12 cellular contexts compared by ENCODE assay signal in the genomic region with DNA sequence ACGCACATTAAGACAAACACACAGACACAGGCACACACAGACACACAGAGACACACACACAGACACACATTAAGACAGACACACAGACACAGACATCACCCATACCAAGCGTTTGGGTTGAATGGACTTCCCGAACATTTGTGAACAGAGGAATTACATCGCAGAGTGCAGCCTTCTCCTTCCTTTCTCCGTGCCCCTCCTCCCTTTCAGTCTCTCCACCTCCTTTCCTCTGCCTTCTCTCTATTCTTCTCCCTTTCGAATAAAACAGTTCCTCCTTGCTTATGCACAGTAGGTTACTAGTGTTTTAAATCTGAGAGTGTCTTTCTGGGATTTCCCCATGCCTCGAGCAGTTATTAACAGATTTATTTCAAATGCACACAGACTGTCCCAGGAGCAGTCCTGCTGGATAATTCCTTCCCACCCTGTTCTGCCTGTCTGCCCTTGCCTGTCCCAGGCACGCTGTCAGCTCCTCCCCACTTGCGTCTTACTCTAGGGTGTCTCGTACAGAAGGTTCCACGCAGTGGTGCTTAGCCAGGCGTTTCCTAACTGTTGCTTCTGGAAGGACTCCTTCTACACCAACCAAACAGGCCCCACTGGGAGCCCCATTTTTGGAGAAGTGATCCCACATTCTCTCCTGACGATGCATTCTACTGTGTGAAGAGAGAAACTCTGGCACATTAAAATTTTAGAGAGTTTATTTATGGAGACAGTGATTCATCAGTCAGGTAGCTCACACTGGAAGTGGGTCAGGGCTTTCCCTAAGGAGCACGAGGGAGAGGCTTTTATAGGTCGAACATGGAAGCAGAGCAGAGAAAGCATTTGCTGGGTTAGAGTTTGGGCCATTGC.
DNase-seq lines count a peak whose midpoint lies in the region; ATAC-seq and TF ChIP-seq lines count a peak whose summit lies in the region.
"Had no signal": no experiment of that assay in that cellular context is flagged by ENCODE, and none has a peak within 500 bp of the region (broad histone marks: within the 10 kb centered on the region; RNA-seq: fewer than 3 reads in every experiment).

No MANE protein-coding gene starts in this region.

- H3K9me3 ChIP-seq in Karpas-422 (ENCODE audit: low read length) (no peaks in the 10 kb centered on the region), lower lobe of right lung (no peaks in the 10 kb centered on the region), tibial artery (no peaks in the 10 kb centered on the region)

- DNase-seq in Karpas-422 (peak; percentile 9), coronary artery (ENCODE audit: low spot score) (peak; percentile 92), lower lobe of right lung (no peak), tibial artery (peak; percentile 86 to 93), RKO (ENCODE audit: low spot score) (no peak), immature natural killer cell (no peak)
- DNase-seq: activated CD8-positive, alpha-beta memory T cell treated with anti-CD3 and anti-CD28 coated beads, Interleukin-2, amount 50 U/mL, for 48 hours; cerebellar nuclear complex; NCI-H2171; SW 1271 had no signal

- no peak overlapping the region for H3K27ac Mint-ChIP-seq in immature natural killer cell

- no peaks in the 10 kb centered on the region for H3K36me3 ChIP-seq in Karpas-422 (ENCODE audit: insufficient read depth, low read length)
- no peaks in the 10 kb centered on the region for H3K36me3 ChIP-seq in lower lobe of right lung
- no peaks in the 10 kb centered on the region for H3K36me3 ChIP-seq in tibial artery

- no peaks in the 10 kb centered on the region for H3K9me3 Mint-ChIP-seq in immature natural killer cell

- no peak overlapping the region for H3K4me3 Mint-ChIP-seq in immature natural killer cell

- intact Hi-C loops in lower lobe of right lung (cut with DNase I) (no loop called here), tibial artery (cut with DNase I; ENCODE audit: low total_unique reads) (loop anchor here (10.0 kb wide), 1 partner anchor 329 kb away; the partner anchor contains the start of genes HDDC3 and UNC45A)

- peak; percentile 21 to 56 for ATAC-seq in lower lobe of right lung
- no peak for ATAC-seq in GM18519 (IDR thresholded peaks at IDR 0.05; ENCODE audit: low FRiP score, unreplicated experiment)
- no peak for ATAC-seq in HG03045 (IDR thresholded peaks at IDR 0.05; ENCODE audit: unreplicated experiment)

- H3K4me1 Mint-ChIP-seq in immature natural killer cell: no peaks in the 10 kb centered on the region

- no peak for TF ChIP-seq CTCF in coronary artery (IDR thresholded peaks at IDR 0.05)
- no peak for TF ChIP-seq CTCF in lower lobe of right lung (IDR thresholded peaks at IDR 0.05)
- TF ChIP-seq CTCF in tibial artery (IDR thresholded peaks at IDR 0.05): no peak

- no peaks in the 10 kb centered on the region for H3K79me2 ChIP-seq in Karpas-422 (ENCODE audit: low read length)

- H3K4me3 ChIP-seq in Karpas-422 (ENCODE audit: low read length): no peak overlapping the region
- H3K4me3 ChIP-seq in coronary artery: peak overlapping the region; percentile 61
- H3K4me3 ChIP-seq in lower lobe of right lung: no peak overlapping the region
- peak overlapping the region; percentile 31 to 43 for H3K4me3 ChIP-seq in tibial artery

- H3K27me3 Mint-ChIP-seq in immature natural killer cell (ENCODE audit: low read depth in 3 of 3): peaks cover 0 to 11% (median 0%) of the 10 kb centered on the region in 3 donors

- H3K27me3 ChIP-seq in Karpas-422 (ENCODE audit: low read length) (no peaks in the 10 kb centered on the region), lower lobe of right lung (ENCODE audit: low read depth) (peaks cover 3% of the 10 kb centered on the region), tibial artery (peaks cover 0 to 2% of the 10 kb centered on the region in 2 donors)

- no peaks in the 10 kb centered on the region for H4K20me1 ChIP-seq in Karpas-422 (ENCODE audit: insufficient read depth, low read depth, low read length)

- H3K27ac ChIP-seq in Karpas-422 (ENCODE audit: low read length) (no peak overlapping the region), coronary artery (peak overlapping the region; percentile 55 to 82), lower lobe of right lung (no peak overlapping the region), tibial artery (peak overlapping the region; percentile 64 to 78)

- no peak overlapping the region for H2AFZ ChIP-seq in Karpas-422 (ENCODE audit: low read length)

- H3K36me3 Mint-ChIP-seq in immature natural killer cell: no peaks in the 10 kb centered on the region

- no peaks in the 10 kb centered on the region for H3K9me2 ChIP-seq in Karpas-422 (replicated peaks; ENCODE audit: insufficient read depth, low read length)

- H3K9ac ChIP-seq in Karpas-422 (ENCODE audit: low read length): no peak overlapping the region

- H3K4me1 ChIP-seq in Karpas-422 (ENCODE audit: low read length) (no peaks in the 10 kb centered on the region), lower lobe of right lung (peaks cover 7% of the 10 kb centered on the region), tibial artery (peaks cover 0 to 20% (median 6%) of the 10 kb centered on the region in 4 donors)

- no peak overlapping the region for H3K4me2 ChIP-seq in Karpas-422 (ENCODE audit: low read depth, low read length, poor library complexity, severe bottlenecking)

Comparison
In these comparisons a context has a peak if more than half of its experiments do, and no peak if none do; other contexts are left out.
1. DNase-seq: peak in Karpas-422 (single experiment), coronary artery (single experiment) and tibial artery (2 of 2); none in lower lobe of right lung (single experiment), RKO (single experiment) and immature natural killer cell (0 of 3).
2. H3K27ac ChIP-seq: peak in coronary artery (2 of 2) and tibial artery (2 of 2); none in Karpas-422 (single experiment) and lower lobe of right lung (single experiment).
3. H3K4me3 ChIP-seq: peak in coronary artery (single experiment) and tibial artery (2 of 2); none in Karpas-422 (single experiment) and lower lobe of right lung (single experiment).
4. ATAC-seq: peak in lower lobe of right lung (2 of 2); none in GM18519 (single experiment) and HG03045 (single experiment).